9 cellular contexts compared by ENCODE assay signal in the genomic region with DNA sequence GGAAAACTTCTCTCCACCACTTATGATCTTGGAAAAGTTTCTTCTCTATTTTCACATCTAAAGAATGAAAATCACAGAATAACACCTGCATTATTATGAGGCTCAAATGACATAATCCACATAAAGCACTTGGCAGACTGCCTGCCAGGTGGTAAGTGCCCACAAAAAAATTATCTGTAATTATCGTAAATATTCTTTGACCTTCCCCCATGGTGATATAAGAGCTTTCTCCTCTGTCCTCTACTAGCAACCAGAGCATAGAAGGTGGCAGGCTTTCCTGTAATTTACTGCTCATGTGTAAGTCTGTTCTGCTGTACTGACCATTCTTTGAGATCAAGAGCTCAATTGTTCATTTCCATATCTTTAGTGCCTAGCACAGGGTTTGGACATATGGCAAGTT. TPM values are rescaled to one million over a fixed set of nuclear protein-coding genes. Genes with fewer than 3 reads are reported as not detected.
DNase-seq lines count a peak whose midpoint lies in the region; TF ChIP-seq lines count a peak whose summit lies in the region.
"Had no signal": no experiment of that assay in that cellular context is flagged by ENCODE, and none has a peak within 500 bp of the region (broad histone marks: within the 10 kb centered on the region; RNA-seq: fewer than 3 reads in every experiment).

No MANE protein-coding gene starts in this region.

- H3K36me3 ChIP-seq in adipocyte (ENCODE audit: control insufficient read depth, insufficient read depth, low read length, severe bottlenecking) (no peaks in the 10 kb centered on the region), rectal smooth muscle tissue (ENCODE audit: control insufficient read depth, insufficient read depth, low read length) (no peaks in the 10 kb centered on the region)

- POLR2A ChIA-PET in activated CD4-positive, alpha-beta T cell treated with anti-CD3 and anti-CD28 coated beads, Interleukin-2, amount 10 ng/mL, durations not matched to agents 7 days and 5 days (lab: Charles Lee): interaction anchor here (1.2 kb wide), 1 partner anchor 124 kb away, joined by 4 read pairs; a partner anchor contains a TSS
- POLR2A ChIA-PET in GM10248 (lab: Yijun Ruan, JAX): interaction anchor here (1.0 kb wide), 1 partner anchor 123 kb away, joined by 3 read pairs; no protein-coding TSS in a partner anchor

- no peak overlapping the region for H3K27ac ChIP-seq in rectal smooth muscle tissue (ENCODE audit: low read depth, low read length)

- H3K4me1 Mint-ChIP-seq in activated CD4-positive, alpha-beta T cell treated with anti-CD3 and anti-CD28 coated beads, Interleukin-2, amount 10 ng/mL, durations not matched to agents 7 days and 5 days: peaks cover 18% of the 10 kb centered on the region

- H3K4me3 ChIP-seq in adipocyte (ENCODE audit: low read length): peak overlapping the region; percentile 67
- H3K4me3 ChIP-seq in rectal smooth muscle tissue (ENCODE audit: low read length): peak overlapping the region; percentile 38

- no peaks in the 10 kb centered on the region for H3K9me3 ChIP-seq in adipocyte (ENCODE audit: control insufficient read depth, low read length)

- peaks cover 5% of the 10 kb centered on the region for H3K36me3 Mint-ChIP-seq in activated CD4-positive, alpha-beta T cell treated with anti-CD3 and anti-CD28 coated beads, Interleukin-2, amount 10 ng/mL, durations not matched to agents 7 days and 5 days (ENCODE audit: low read depth)

- peak overlapping the region; percentile 70 for H3K4me3 Mint-ChIP-seq in activated CD4-positive, alpha-beta T cell treated with anti-CD3 and anti-CD28 coated beads, Interleukin-2, amount 10 ng/mL, durations not matched to agents 7 days and 5 days
- H3K4me3 Mint-ChIP-seq: neural crest cell had no signal

- H3K27me3 Mint-ChIP-seq in activated CD4-positive, alpha-beta T cell treated with anti-CD3 and anti-CD28 coated beads, Interleukin-2, amount 10 ng/mL, durations not matched to agents 7 days and 5 days: peaks cover 9% of the 10 kb centered on the region

- H3K27me3 ChIP-seq in adipocyte (replicated peaks; ENCODE audit: control insufficient read depth, insufficient read depth, low read length): no peaks in the 10 kb centered on the region
- H3K27me3 ChIP-seq in rectal smooth muscle tissue (ENCODE audit: control insufficient read depth, insufficient read depth, low read length): no peaks in the 10 kb centered on the region

- CTCF ChIA-PET in activated CD4-positive, alpha-beta T cell treated with anti-CD3 and anti-CD28 coated beads, Interleukin-2, amount 10 ng/mL, durations not matched to agents 7 days and 5 days (lab: Charles Lee): interaction anchor here (0.6 to 2.5 kb wide), 31 partner anchors 10 to 338 kb away, joined by 3 to 23 read pairs (median 5); a partner anchor contains a TSS
- CTCF ChIA-PET in GM10248 (lab: Yijun Ruan, JAX): interaction anchor here (0.6 to 3.0 kb wide), 42 partner anchors 9 to 338 kb away, joined by 3 to 53 read pairs (median 5); a partner anchor contains a TSS

- peaks cover 3% of the 10 kb centered on the region for H3K9me3 Mint-ChIP-seq in activated CD4-positive, alpha-beta T cell treated with anti-CD3 and anti-CD28 coated beads, Interleukin-2, amount 10 ng/mL, durations not matched to agents 7 days and 5 days
- H3K9me3 Mint-ChIP-seq: neural crest cell had no signal

- DNase-seq in activated CD4-positive, alpha-beta T cell treated with anti-CD3 and anti-CD28 coated beads, Interleukin-2, amount 10 ng/mL, durations not matched to agents 7 days and 5 days: no peak
- no peak for DNase-seq in activated CD4-positive, alpha-beta T cell treated with anti-CD3 and anti-CD28 coated beads for 4 hours
- DNase-seq in NAMALWA (ENCODE audit: low spot score) (peak; percentile 57), adipocyte (ENCODE audit: low read depth) (no peak), GM10248 (ENCODE audit: extremely low spot score) (no peak), cerebellar nuclear complex (lab: John Stamatoyannopoulos, UW) (no peak), NCI-H1930 (lab: John Stamatoyannopoulos, UW) (no peak)

- no peak for TF ChIP-seq CTCF in GM10248 (IDR thresholded peaks at IDR 0.05; ENCODE audit: control extremely low read depth, extremely low read depth, low read depth, missing control alignments)

- H3K4me1 ChIP-seq in adipocyte (ENCODE audit: control insufficient read depth, insufficient read depth, low read length) (peaks cover 34% of the 10 kb centered on the region), rectal smooth muscle tissue (ENCODE audit: control insufficient read depth, insufficient read depth, low read length) (peaks cover 8% of the 10 kb centered on the region)

- H3K9ac ChIP-seq in adipocyte (ENCODE audit: low read length) (peak overlapping the region; percentile 60), rectal smooth muscle tissue (ENCODE audit: low read length) (no peak overlapping the region)

- H3K27ac Mint-ChIP-seq in activated CD4-positive, alpha-beta T cell treated with anti-CD3 and anti-CD28 coated beads, Interleukin-2, amount 10 ng/mL, durations not matched to agents 7 days and 5 days: peak overlapping the region; percentile 63

RNA-seq across cellular contexts. Expression of a gene that starts 51.7 kb away (rescaled TPM):
- 10 to 100 TPM; 46.3 to 50.3 TPM for total RNA-seq in activated CD4-positive, alpha-beta T cell treated with anti-CD3 and anti-CD28 coated beads, Interleukin-2, amount 10 ng/mL, durations not matched to agents 7 days and 5 days
